ENCODE assay signal across 8 cellular contexts in genomic region chr6:52663120-52663934, GRCh38.
DNase-seq lines count a peak whose midpoint lies in the region; ATAC-seq and TF ChIP-seq lines count a peak whose summit lies in the region.

No MANE protein-coding gene starts in this region.

- no peak overlapping the region for H3K4me3 Mint-ChIP-seq in memory B cell

- no peaks in the 10 kb centered on the region for H3K27me3 Mint-ChIP-seq in memory B cell

- ATAC-seq in GM18505 (IDR thresholded peaks at IDR 0.05; ENCODE audit: unreplicated experiment) (peak; percentile 42), HG03175 (IDR thresholded peaks at IDR 0.05; ENCODE audit: unreplicated experiment) (peak; percentile 46), memory B cell (ENCODE audit: low read depth) (peak; percentile 63)

- no peaks in the 10 kb centered on the region for H3K36me3 Mint-ChIP-seq in memory B cell

- H3K27ac ChIP-seq in ACC112 (ENCODE audit: low read depth, low read length) = peak overlapping the region; percentile 51

- H3K36me3 ChIP-seq in ACC112 (ENCODE audit: insufficient read depth, low read length) = peaks cover 18% of the 10 kb centered on the region; the same call in 1 of the 2 replicates

- H3K27me3 ChIP-seq in ACC112 (ENCODE audit: insufficient read depth, low read length) = no peaks in the 10 kb centered on the region

- H3K4me1 Mint-ChIP-seq in memory B cell = peaks cover 8% of the 10 kb centered on the region

- peaks cover 35% of the 10 kb centered on the region for H3K79me2 ChIP-seq in ACC112 (ENCODE audit: control insufficient read depth, insufficient read depth, low read length, unreplicated experiment)

- no peak overlapping the region for H3K27ac Mint-ChIP-seq in memory B cell

- peak overlapping the region; percentile 97 for H2AFZ ChIP-seq in ACC112 (ENCODE audit: low read length, unreplicated experiment)

- TF ChIP-seq POLR2A in GM18505 (IDR thresholded peaks at IDR 0.05; ENCODE audit: borderline replicate concordance, extremely low read depth, insufficient read depth, insufficient read length) = no peak

- no peaks in the 10 kb centered on the region for H3K9me3 Mint-ChIP-seq in memory B cell

- peaks cover 29% of the 10 kb centered on the region for H3K4me1 ChIP-seq in ACC112 (ENCODE audit: control insufficient read depth, insufficient read depth, low read length, unreplicated experiment)

- DNase-seq in NCI-H510A (lab: John Stamatoyannopoulos, UW) (peak; percentile 34), memory B cell (ENCODE audit: low spot score in 2 of 2) (peak; percentile 34 to 60)
- peak; percentile 48 to 50 for DNase-seq in activated CD4-positive, alpha-beta T cell treated with anti-CD3 and anti-CD28 coated beads for 4 hours
- peak; percentile 42 for DNase-seq in effector CD8-positive, alpha-beta T cell (lab: John Stamatoyannopoulos, UW)
- peak; percentile 18 to 20 for DNase-seq in stimulated activated CD8-positive, alpha-beta memory T cell treated with anti-CD3 and anti-CD28 coated beads, Interleukin-4, amount 100 ng/mL, for 4 hours (ENCODE audit: low read depth in 2 of 2, low spot score in 1 of 2)

- peak overlapping the region; percentile 98 for H3K4me3 ChIP-seq in ACC112 (ENCODE audit: low read depth, low read length)

Comparison
In these comparisons a context has a peak if more than half of its experiments do, and no peak if none do; other contexts are left out.
1. Peak in every context shown above with its lines: DNase-seq, ATAC-seq, H3K4me3 ChIP-seq and H3K27ac ChIP-seq.